ENCODE assay signal across 2 cellular contexts in genomic region chr11:126048198-126048597, GRCh38.
TF ChIP-seq lines count a peak whose summit lies in the region.

No MANE protein-coding gene starts in this region.

TF ChIP-seq in SK-N-SH, 30 proteins besides CTCF, POLR2A, EP300 and RAD21 (continued from another document):
- TF ChIP-seq MAX (IDR thresholded peaks at IDR 0.05; ENCODE audit: low read depth) (no peak), NFIC (IDR thresholded peaks at IDR 0.05; ENCODE audit: borderline replicate concordance) (no peak)
TF ChIP-seq in SK-N-SH: peak in this region for 2.

TF ChIP-seq in SK-N-SH treated with all-trans-retinoic acid at 6 μM for 48 hours, 23 proteins besides CTCF, POLR2A, EP300 and RAD21 (continued from another document):
- TF ChIP-seq PATZ1 (CRISPR knock-in tag; IDR thresholded peaks at IDR 0.05; ENCODE audit: borderline replicate concordance) (no peak), ZNF8 (CRISPR knock-in tag; IDR thresholded peaks at IDR 0.05) (no peak), BACH2 (CRISPR knock-in tag; IDR thresholded peaks at IDR 0.05; ENCODE audit: borderline replicate concordance) (no peak), ZFP3 (CRISPR knock-in tag; IDR thresholded peaks at IDR 0.05) (no peak)
